In genomic region chr20:45347297-45347935, GRCh38 we compare ENCODE assay signal across 8 cellular contexts. TPM values are rescaled to one million over a fixed set of nuclear protein-coding genes. Genes with fewer than 3 reads are reported as not detected.
A peak's percentile ranks its signal among the peaks of the same experiment; 100 is the strongest.
DNase-seq lines count a peak whose midpoint lies in the region; ATAC-seq and TF ChIP-seq lines count a peak whose summit lies in the region.

No MANE protein-coding gene starts in this region.

- DNase-seq in GM20000 (ENCODE audit: low spot score) (peak; percentile 40), activated B cell treated with CpG ODN at 0.5 μM for 24 hours (no peak), cardiac muscle cell (ENCODE audit: low read depth in 1 of 2, low spot score in 1 of 2) (no peak), retinal pigment epithelial cell (ENCODE audit: low read depth) (no peak), AG08396 (ENCODE audit: low spot score) (no peak)
- DNase-seq in stimulated activated CD4-positive, alpha-beta T cell treated with anti-CD3 and anti-CD28 coated beads, Interleukin-4, amount 100 ng/mL, for 4 hours: no peak

- H3K27me3 Mint-ChIP-seq in activated B cell treated with CpG ODN at 0.5 μM for 24 hours: peaks cover 24% of the 10 kb centered on the region

- TF ChIP-seq CTCF in GM20000 (IDR thresholded peaks at IDR 0.05; ENCODE audit: extremely low read depth, missing control alignments) (no peak), activated B cell treated with CpG ODN at 0.5 μM for 24 hours (IDR thresholded peaks at IDR 0.05) (no peak), cardiac muscle cell (IDR thresholded peaks at IDR 0.05; ENCODE audit: low read depth, low read length) (no peak), retinal pigment epithelial cell (conservative IDR thresholded peaks at IDR 0.05; ENCODE audit: low read depth, low read length) (no peak)

- no peak overlapping the region for H3K27ac Mint-ChIP-seq in activated B cell treated with CpG ODN at 0.5 μM for 24 hours

- ATAC-seq in activated B cell treated with CpG ODN at 0.5 μM for 24 hours (ENCODE audit: low read depth) (peak; percentile 14), HG03457 (IDR thresholded peaks at IDR 0.05; ENCODE audit: unreplicated experiment) (no peak), GM19397 (IDR thresholded peaks at IDR 0.05; ENCODE audit: unreplicated experiment) (no peak)

- no peaks in the 10 kb centered on the region for H3K27me3 ChIP-seq in cardiac muscle cell

- peak overlapping the region; percentile 68 for H3K4me3 Mint-ChIP-seq in activated B cell treated with CpG ODN at 0.5 μM for 24 hours

- no peaks in the 10 kb centered on the region for H3K9me3 ChIP-seq in cardiac muscle cell (ENCODE audit: low read depth)

- no peaks in the 10 kb centered on the region for H3K36me3 Mint-ChIP-seq in activated B cell treated with CpG ODN at 0.5 μM for 24 hours (ENCODE audit: low read depth)

- H3K4me1 Mint-ChIP-seq in activated B cell treated with CpG ODN at 0.5 μM for 24 hours: peaks cover 11% of the 10 kb centered on the region

- H3K36me3 ChIP-seq in cardiac muscle cell: no peaks in the 10 kb centered on the region

- H3K4me1 ChIP-seq in cardiac muscle cell (ENCODE audit: low read depth): peaks cover 49% of the 10 kb centered on the region

- peak overlapping the region; percentile 49 for H3K27ac ChIP-seq in cardiac muscle cell

- H3K9me3 Mint-ChIP-seq in activated B cell treated with CpG ODN at 0.5 μM for 24 hours: no peaks in the 10 kb centered on the region

- CTCF ChIA-PET in activated B cell treated with CpG ODN at 0.5 μM for 24 hours (lab: Charles Lee): interaction anchor here (0.6 kb wide), 1 partner anchor 34 kb away, joined by 4 read pairs; no protein-coding TSS in a partner anchor

- POLR2A ChIA-PET in activated B cell treated with CpG ODN at 0.5 μM for 24 hours (lab: Charles Lee): interaction anchor here (0.6 to 1.4 kb wide), 3 partner anchors 15 to 422 kb away, joined by 3 to 4 read pairs (median 3); partner anchors contain the start of gene SYS1

- peak overlapping the region; percentile 66 for H3K4me3 ChIP-seq in cardiac muscle cell
- H3K4me3 ChIP-seq in retinal pigment epithelial cell (ENCODE audit: low read length): peak overlapping the region; percentile 70

- intact Hi-C loops in activated B cell treated with CpG ODN at 0.5 μM for 24 hours (cut with micrococcal nuclease): no loop called here

RNA-seq across cellular contexts. Expression of gene SDC4, which starts 0.8 kb away (rescaled TPM):
- total RNA-seq in activated B cell treated with CpG ODN at 0.5 μM for 24 hours (not detected in 2 replicates), cardiac muscle cell (36.0 and 55.7 TPM in 2 replicates)
- polyA plus RNA-seq in cardiac muscle cell: 35.4 and 74.4 TPM in 2 replicates

RNA-seq across cellular contexts. Expression of gene SYS1, which starts 15.5 kb away (rescaled TPM):
- 31.7 and 35.2 TPM in 2 replicates for total RNA-seq in activated B cell treated with CpG ODN at 0.5 μM for 24 hours
- 24.5 and 28.0 TPM in 2 replicates for total RNA-seq in cardiac muscle cell
- 16.9 and 20.0 TPM in 2 replicates for polyA plus RNA-seq in cardiac muscle cell

RNA-seq across cellular contexts. Expression of gene TP53TG5, which starts 30.7 kb away (rescaled TPM):
- total RNA-seq in activated B cell treated with CpG ODN at 0.5 μM for 24 hours: not detected in 2 replicates
- total RNA-seq in cardiac muscle cell: 0.32 and 0.39 TPM in 2 replicates
- 3.5 and 3.8 TPM in 2 replicates for polyA plus RNA-seq in cardiac muscle cell

RNA-seq across cellular contexts. Expression of gene MATN4, which starts 39.3 kb away (rescaled TPM):
- total RNA-seq in activated B cell treated with CpG ODN at 0.5 μM for 24 hours: not detected in 2 replicates
- total RNA-seq in cardiac muscle cell: not detected in 2 replicates
- polyA plus RNA-seq in cardiac muscle cell: not detected in 2 replicates

RNA-seq across cellular contexts. Expression of gene RBPJL, which starts 40.8 kb away (rescaled TPM):
- total RNA-seq in activated B cell treated with CpG ODN at 0.5 μM for 24 hours: not detected in 2 replicates
- not detected in 2 replicates for total RNA-seq in cardiac muscle cell
- polyA plus RNA-seq in cardiac muscle cell: not detected in 2 replicates

Comparison
In these comparisons a context has a peak if more than half of its experiments do, and no peak if none do; other contexts are left out.
1. RNA of gene SDC4, which starts 0.8 kb away (total RNA-seq): 36.0 to 55.7 TPM in cardiac muscle cell; not detected in activated B cell treated with CpG ODN at 0.5 μM for 24 hours; every median in the first group is over 10 times any median in the second.